Comparison of ENCODE assay signal across 1 cellular context in genomic region chr16:48231675-48232214, GRCh38.
TF ChIP-seq lines count a peak whose summit lies in the region.

No MANE protein-coding gene starts in this region.

TF ChIP-seq in HepG2, 621 proteins besides CTCF, POLR2A, EP300 and RAD21 (continued from another document):
- TF ChIP-seq ZNF574 (CRISPR knock-in tag; IDR thresholded peaks at IDR 0.05) (0 out of 2 replicates have a peak, but pooled peaks have one; percentile 10), SAP130 (CRISPR knock-in tag; IDR thresholded peaks at IDR 0.05; ENCODE audit: low read depth) (0 out of 2 replicates have a peak, but pooled peaks have one; percentile 12), NONO (IDR thresholded peaks at IDR 0.05) (no peak), NONO (CRISPR knock-in tag; conservative IDR thresholded peaks at IDR 0.05) (no peak), ZNF501 (CRISPR knock-in tag; IDR thresholded peaks at IDR 0.05) (peak; percentile 44; the same call in 1 of the 2 replicates), CEBPZ (IDR thresholded peaks at IDR 0.05; ENCODE audit: low read length) (no peak), NR2F6 (IDR thresholded peaks at IDR 0.05) (no peak), NR2F6 (CRISPR knock-in tag; IDR thresholded peaks at IDR 0.05) (0 out of 2 replicates have a peak, but pooled peaks have one; percentile 12), SMC3 (IDR thresholded peaks at IDR 0.05; ENCODE audit: low read length) (peak; percentile 87), ZNF431 (CRISPR knock-in tag; IDR thresholded peaks at IDR 0.05; ENCODE audit: borderline replicate concordance, low read depth) (no peak), KAT2B (IDR thresholded peaks at IDR 0.05; ENCODE audit: borderline replicate concordance, low read depth, low read length) (no peak), ZNF784 (CRISPR knock-in tag; IDR thresholded peaks at IDR 0.05; ENCODE audit: borderline replicate concordance) (0 out of 2 replicates have a peak, but pooled peaks have one; percentile 31), RARA (CRISPR knock-in tag; IDR thresholded peaks at IDR 0.05) (0 out of 2 replicates have a peak, but pooled peaks have one; percentile 11), FOXO1 (CRISPR knock-in tag; IDR thresholded peaks at IDR 0.05) (no peak)
TF ChIP-seq in HepG2: peak in this region for 24.
